19 cellular contexts compared by ENCODE assay signal in the genomic region with DNA sequence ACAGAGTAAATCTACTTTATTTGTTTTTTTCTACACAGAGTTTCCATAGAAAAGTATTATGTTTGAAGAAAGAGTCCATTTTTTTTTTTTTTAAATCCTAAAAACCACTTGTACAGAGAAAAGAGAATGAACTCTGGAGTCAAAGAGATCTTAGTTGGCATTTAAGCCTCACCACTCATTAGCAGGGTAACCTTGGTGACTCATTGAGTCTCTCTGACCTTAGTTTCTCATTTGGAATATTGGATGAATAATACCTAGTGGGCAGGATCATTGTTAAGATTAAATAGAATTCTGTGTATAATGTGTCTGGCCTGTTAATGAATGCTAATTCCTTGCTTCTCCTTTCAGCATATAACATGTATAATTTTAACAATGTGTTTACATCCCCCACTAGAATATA.
"Had no signal": no experiment of that assay in that cellular context is flagged by ENCODE, and none has a peak within 500 bp of the region (broad histone marks: within the 10 kb centered on the region; RNA-seq: fewer than 3 reads in every experiment).

No MANE protein-coding gene starts in this region.

- ATAC-seq: right cardiac atrium had no signal

- H3K4me1 Mint-ChIP-seq: activated naive CD4-positive, alpha-beta T cell treated with anti-CD3 and anti-CD28 coated beads, Interleukin-2, amount 10 ng/mL, durations not matched to agents 7 days and 5 days had no signal

- H3K9me3 ChIP-seq: left ventricle myocardium inferior, testis had no signal

- H3K27me3 ChIP-seq: cardiac muscle cell, testis had no signal

- H3K27ac Mint-ChIP-seq: activated CD4-positive, alpha-beta memory T cell treated with anti-CD3 and anti-CD28 coated beads, Interleukin-2, amount 10 ng/mL, durations not matched to agents 7 days and 5 days; activated naive CD4-positive, alpha-beta T cell treated with anti-CD3 and anti-CD28 coated beads, Interleukin-2, amount 10 ng/mL, durations not matched to agents 7 days and 5 days; activated T-cell treated with anti-CD3 and anti-CD28 coated beads, Interleukin-2, amount 50 U/mL, for 24 hours; dendritic cell treated with granulocyte-macrophage colony-stimulating factor and Interleukin-4, amounts not matched to agents 40 ng/mL and 50 ng/mL, for 4 days; progenitor cell of endocrine pancreas; type B pancreatic cell had no signal

- H3K4me1 ChIP-seq: left ventricle myocardium inferior, testis had no signal

- H3K9me3 Mint-ChIP-seq: activated CD4-positive, alpha-beta memory T cell treated with anti-CD3 and anti-CD28 coated beads, Interleukin-2, amount 10 ng/mL, durations not matched to agents 7 days and 5 days; activated naive CD4-positive, alpha-beta T cell treated with anti-CD3 and anti-CD28 coated beads, Interleukin-2, amount 10 ng/mL, durations not matched to agents 7 days and 5 days; activated T-cell treated with anti-CD3 and anti-CD28 coated beads, Interleukin-2, amount 50 U/mL, for 24 hours; dendritic cell treated with granulocyte-macrophage colony-stimulating factor and Interleukin-4, amounts not matched to agents 40 ng/mL and 50 ng/mL, for 4 days; type B pancreatic cell had no signal

- H3K4me3 ChIP-seq: cardiac muscle cell, left ventricle myocardium inferior, testis had no signal

- DNase-seq: activated CD4-positive, alpha-beta memory T cell treated with anti-CD3 and anti-CD28 coated beads, Interleukin-2, amount 10 ng/mL, durations not matched to agents 7 days and 5 days; activated CD4-positive, alpha-beta T cell treated with anti-CD3 and anti-CD28 coated beads for 4 hours; activated effector memory CD4-positive, alpha-beta T cell treated with Interleukin-2 at 50 U/mL for 16 hours; activated naive CD4-positive, alpha-beta T cell treated with anti-CD3 and anti-CD28 coated beads, Interleukin-2, amount 10 ng/mL, durations not matched to agents 7 days and 5 days; activated T-cell treated with anti-CD3 and anti-CD28 coated beads, Interleukin-2, amount 50 U/mL, for 24 hours; effector memory CD4-positive, alpha-beta T cell; hypothalamus; kidney; left ventricle myocardium inferior; mammary epithelial cell; occipital lobe; right cardiac atrium; stimulated activated CD4-positive, alpha-beta T cell treated with anti-CD3 and anti-CD28 coated beads, Interleukin-2, amount 100 ng/mL, for 24 hours; SW 1271 had no signal

- H3K36me3 Mint-ChIP-seq: activated naive CD4-positive, alpha-beta T cell treated with anti-CD3 and anti-CD28 coated beads, Interleukin-2, amount 10 ng/mL, durations not matched to agents 7 days and 5 days; type B pancreatic cell had no signal

- H3K27me3 Mint-ChIP-seq: activated CD4-positive, alpha-beta memory T cell treated with anti-CD3 and anti-CD28 coated beads, Interleukin-2, amount 10 ng/mL, durations not matched to agents 7 days and 5 days; activated naive CD4-positive, alpha-beta T cell treated with anti-CD3 and anti-CD28 coated beads, Interleukin-2, amount 10 ng/mL, durations not matched to agents 7 days and 5 days; activated T-cell treated with anti-CD3 and anti-CD28 coated beads, Interleukin-2, amount 50 U/mL, for 24 hours; dendritic cell treated with granulocyte-macrophage colony-stimulating factor and Interleukin-4, amounts not matched to agents 40 ng/mL and 50 ng/mL, for 4 days; progenitor cell of endocrine pancreas; type B pancreatic cell had no signal

- H3K27ac ChIP-seq: cardiac muscle cell, left ventricle myocardium inferior, testis had no signal

- H3K36me3 ChIP-seq: cardiac muscle cell, left ventricle myocardium inferior had no signal

- H3K4me3 Mint-ChIP-seq: activated CD4-positive, alpha-beta memory T cell treated with anti-CD3 and anti-CD28 coated beads, Interleukin-2, amount 10 ng/mL, durations not matched to agents 7 days and 5 days; activated naive CD4-positive, alpha-beta T cell treated with anti-CD3 and anti-CD28 coated beads, Interleukin-2, amount 10 ng/mL, durations not matched to agents 7 days and 5 days; activated T-cell treated with anti-CD3 and anti-CD28 coated beads, Interleukin-2, amount 50 U/mL, for 24 hours; dendritic cell treated with granulocyte-macrophage colony-stimulating factor and Interleukin-4, amounts not matched to agents 40 ng/mL and 50 ng/mL, for 4 days; type B pancreatic cell had no signal
